Comparison of ENCODE assay signal across 8 cellular contexts in the genomic region with DNA sequence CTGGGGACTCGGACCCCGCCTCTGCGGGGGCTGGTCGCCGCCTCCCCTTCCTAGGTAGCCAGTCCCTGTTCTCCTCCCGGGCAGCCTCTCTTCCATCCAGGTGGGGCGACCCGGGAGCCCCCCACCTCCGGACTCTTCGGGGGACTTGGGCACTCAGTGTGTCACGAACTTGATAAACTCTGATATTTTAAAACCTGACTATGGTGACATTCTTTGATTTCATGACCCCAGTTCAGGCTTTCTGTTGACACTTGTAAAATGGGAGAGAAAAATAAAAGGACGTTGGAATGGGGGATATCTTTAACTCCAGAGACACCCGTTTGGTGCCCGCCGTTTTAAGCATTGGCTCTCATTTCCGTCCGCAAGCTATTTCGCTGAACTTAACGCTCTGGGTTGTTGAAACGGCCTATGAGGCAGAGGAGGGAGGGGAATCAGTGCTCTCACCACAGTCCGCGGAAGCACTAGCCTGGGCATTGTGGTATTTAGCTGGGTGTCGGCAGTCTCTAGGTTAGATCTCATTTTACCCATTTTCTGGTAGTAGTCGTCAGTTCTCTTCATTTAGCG. TPM values are rescaled to one million over a fixed set of nuclear protein-coding genes. Genes with fewer than 3 reads are reported as not detected.
A peak's percentile ranks its signal among the peaks of the same experiment; 100 is the strongest.
DNase-seq lines count a peak whose midpoint lies in the region; ATAC-seq lines count a peak whose summit lies in the region.

No MANE protein-coding gene starts in this region.

- intact Hi-C loops in activated CD4-positive, alpha-beta memory T cell treated with anti-CD3 and anti-CD28 coated beads for 36 hours (cut with micrococcal nuclease), result loop anchor here (2.0 to 5.0 kb wide), 2 partner anchors 90 to 383 kb away; no protein-coding TSS in a partner anchor

- H3K36me3 Mint-ChIP-seq in activated CD4-positive, alpha-beta memory T cell treated with anti-CD3 and anti-CD28 coated beads for 36 hours, result no peaks in the 10 kb centered on the region
- peaks cover 30% of the 10 kb centered on the region for H3K36me3 Mint-ChIP-seq in effector memory CD8-positive, alpha-beta T cell (ENCODE audit: insufficient read depth)

- peak overlapping the region; percentile 88 for H3K4me3 Mint-ChIP-seq in activated CD4-positive, alpha-beta memory T cell treated with anti-CD3 and anti-CD28 coated beads for 36 hours
- peak overlapping the region; percentile 94 to 95 for H3K4me3 Mint-ChIP-seq in effector memory CD8-positive, alpha-beta T cell

- H3K4me1 ChIP-seq in mesodermal cell (ENCODE audit: control insufficient read depth, insufficient read depth, low read length, poor library complexity, severe bottlenecking), result no peaks in the 10 kb centered on the region

- peak overlapping the region; percentile 82 for H3K27ac Mint-ChIP-seq in activated CD4-positive, alpha-beta memory T cell treated with anti-CD3 and anti-CD28 coated beads for 36 hours
- H3K27ac Mint-ChIP-seq in effector memory CD8-positive, alpha-beta T cell, result peak overlapping the region; percentile 95 to 97

- H3K36me3 ChIP-seq in mesodermal cell (ENCODE audit: control insufficient read depth, insufficient read depth, low read length), result no peaks in the 10 kb centered on the region

- 0 to 1% methylated on average over 19 to 21 of the region's 25 CpGs for WGBS in mesodermal cell (ENCODE audit: insufficient coverage in 2 of 2), 2 experiments

- no peaks in the 10 kb centered on the region for H3K9me3 ChIP-seq in mesodermal cell (ENCODE audit: control insufficient read depth, low read length)

- peak overlapping the region; percentile 90 for H3K4me3 ChIP-seq in mesodermal cell (ENCODE audit: extremely low read depth, insufficient read depth, low read length, poor library complexity, severe bottlenecking)

- CTCF ChIA-PET in activated CD4-positive, alpha-beta memory T cell treated with anti-CD3 and anti-CD28 coated beads for 36 hours (lab: Charles Lee), result interaction anchor here (0.7 to 1.8 kb wide), 8 partner anchors 23 to 268 kb away, joined by 3 to 7 read pairs (median 3); a partner anchor contains a TSS

- no peaks in the 10 kb centered on the region for H3K9me3 Mint-ChIP-seq in activated CD4-positive, alpha-beta memory T cell treated with anti-CD3 and anti-CD28 coated beads for 36 hours
- H3K9me3 Mint-ChIP-seq in effector memory CD8-positive, alpha-beta T cell, result no peaks in the 10 kb centered on the region

- peak overlapping the region; percentile 91 for H3K27ac ChIP-seq in mesodermal cell (ENCODE audit: low read depth, low read length, severe bottlenecking)

- POLR2A ChIA-PET in activated CD4-positive, alpha-beta memory T cell treated with anti-CD3 and anti-CD28 coated beads for 36 hours (lab: Charles Lee), result interaction anchor here (0.6 to 1.3 kb wide), 5 partner anchors 9 to 168 kb away, joined by 3 to 7 read pairs (median 5); a partner anchor contains a TSS

- peaks cover 30% of the 10 kb centered on the region for H3K4me1 Mint-ChIP-seq in activated CD4-positive, alpha-beta memory T cell treated with anti-CD3 and anti-CD28 coated beads for 36 hours (ENCODE audit: low read depth)
- H3K4me1 Mint-ChIP-seq in effector memory CD8-positive, alpha-beta T cell (ENCODE audit: low read depth in 2 of 2), result peaks cover 8 to 18% of the 10 kb centered on the region in 2 donors

- peak; percentile 34 for ATAC-seq in HG02885 (IDR thresholded peaks at IDR 0.05; ENCODE audit: poor library complexity, unreplicated experiment)
- ATAC-seq in effector memory CD8-positive, alpha-beta T cell (replicated peaks), result peak; percentile 28

- DNase-seq in NK-92 treated with Interleukin-12 subunit alpha and Interleukin-12 subunit beta, amount 100 ng/mL, for 24 hours (lab: John Stamatoyannopoulos, UW), result peak; percentile 47
- DNase-seq in NK-92 (lab: John Stamatoyannopoulos, UW; ENCODE audit: unreplicated experiment) (no peak), NCI-H2227 (lab: John Stamatoyannopoulos, UW; ENCODE audit: unreplicated experiment) (peak; percentile 23)
- peak; percentile 72 for DNase-seq in activated CD4-positive, alpha-beta memory T cell treated with anti-CD3 and anti-CD28 coated beads for 36 hours
- peak; percentile 50 to 60 (median 60) for DNase-seq in effector memory CD8-positive, alpha-beta T cell
- peak; percentile 44 to 49 for DNase-seq in stimulated activated CD8-positive, alpha-beta memory T cell treated with anti-CD3 and anti-CD28 coated beads, Interleukin-7, amount 100 ng/mL, for 4 hours (ENCODE audit: low read depth in 2 of 2)

- no peaks in the 10 kb centered on the region for H3K27me3 Mint-ChIP-seq in activated CD4-positive, alpha-beta memory T cell treated with anti-CD3 and anti-CD28 coated beads for 36 hours
- H3K27me3 Mint-ChIP-seq in effector memory CD8-positive, alpha-beta T cell, result no peaks in the 10 kb centered on the region

RNA-seq across cellular contexts. Expression of a gene that starts 0.7 kb away (rescaled TPM):
- total RNA-seq in activated CD4-positive, alpha-beta memory T cell treated with anti-CD3 and anti-CD28 coated beads for 36 hours, result 10 to 100 TPM; 44.6 to 51.4 TPM
- polyA plus RNA-seq in mesodermal cell (2013, experiment 1 of 2), result 43.5 TPM
- polyA plus RNA-seq in mesodermal cell (2013, experiment 2 of 2), result 51.4 TPM

RNA-seq across cellular contexts. Expression of a gene that starts 36.7 kb away (rescaled TPM):
- 100 to 1,000 TPM; 949 to 966 TPM for total RNA-seq in activated CD4-positive, alpha-beta memory T cell treated with anti-CD3 and anti-CD28 coated beads for 36 hours
- 0.74 TPM for polyA plus RNA-seq in mesodermal cell (2013, experiment 1 of 2)
- polyA plus RNA-seq in mesodermal cell (2013, experiment 2 of 2), result 0.30 TPM

RNA-seq across cellular contexts. Expression of a gene that starts 55.4 kb away (rescaled TPM):
- 10 to 100 TPM; 45.0 to 47.6 TPM for total RNA-seq in activated CD4-positive, alpha-beta memory T cell treated with anti-CD3 and anti-CD28 coated beads for 36 hours
- 30.3 TPM for polyA plus RNA-seq in mesodermal cell (2013, experiment 1 of 2)
- polyA plus RNA-seq in mesodermal cell (2013, experiment 2 of 2), result 26.4 TPM
